19 cellular contexts compared by ENCODE assay signal in the genomic region with DNA sequence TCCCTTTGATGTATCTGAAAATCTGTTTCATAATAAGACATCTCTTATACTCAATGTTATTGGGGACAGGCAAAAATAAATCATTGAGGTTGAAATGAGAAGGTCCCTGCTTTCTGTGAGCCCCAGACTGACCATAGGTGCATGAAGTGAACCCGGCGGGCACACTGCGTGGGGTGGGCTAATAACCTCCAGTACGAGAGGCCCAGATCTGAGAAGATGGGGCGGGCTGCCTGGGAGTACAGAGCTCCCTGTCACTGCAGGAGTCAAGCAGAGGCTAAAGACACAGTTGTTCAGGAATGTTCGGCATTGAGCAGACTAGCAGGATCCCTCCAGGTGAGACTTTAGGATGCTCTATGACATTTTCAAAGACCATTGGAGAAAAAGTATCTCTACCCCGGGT.
DNase-seq lines count a peak whose midpoint lies in the region; ATAC-seq and TF ChIP-seq lines count a peak whose summit lies in the region.
"Had no signal": no experiment of that assay in that cellular context is flagged by ENCODE, and none has a peak within 500 bp of the region (broad histone marks: within the 10 kb centered on the region; RNA-seq: fewer than 3 reads in every experiment).

No MANE protein-coding gene starts in this region.

- no peak for DNase-seq in natural killer cell treated with Interleukin-12 subunit alpha and Interleukin-12 subunit beta and Interleukin-15 and Interleukin-18, amount 100 ng/mL, for 72 hours (ENCODE audit: low spot score)
- DNase-seq in natural killer cell (no peak), T-helper 17 cell (no peak), immature natural killer cell (no peak), aorta (peak; percentile 24 to 63), left ventricle myocardium inferior (no peak), breast epithelium (ENCODE audit: low spot score in 2 of 2) (no peak)
- DNase-seq in stimulated activated CD4-positive, alpha-beta T cell treated with anti-CD3 and anti-CD28 coated beads, Interleukin-4, amount 100 ng/mL, for 24 hours, result no peak
- DNase-seq: ACHN; BE2C; C1 segment of cervical spinal cord; Caco-2; CD4-positive, CD25-positive, alpha-beta regulatory T cell; GDM1; H7; HFFc6; IMR-90 had no signal

- H3K27me3 ChIP-seq in aorta (ENCODE audit: control insufficient read depth in 1 of 2, insufficient read depth in 2 of 2, low read length in 1 of 2) (no peaks in the 10 kb centered on the region), left ventricle myocardium inferior (ENCODE audit: low read depth) (no peaks in the 10 kb centered on the region), breast epithelium (no peaks in the 10 kb centered on the region)
- H3K27me3 ChIP-seq: BE2C had no signal

- no peak for ATAC-seq in natural killer cell treated with Interleukin-12 subunit alpha and Interleukin-12 subunit beta and Interleukin-15 and Interleukin-18, amount 100 ng/mL, for 72 hours
- ATAC-seq in natural killer cell, result no peak
- ATAC-seq in T-helper 17 cell, result no peak
- ATAC-seq in aorta (ENCODE audit: low FRiP score), result no peak
- ATAC-seq: GM23338, HCT116 had no signal

- H3K4me1 ChIP-seq in aorta (ENCODE audit: control insufficient read depth in 1 of 2, insufficient read depth in 2 of 2, low read length in 2 of 2) (peaks cover 0 to 4% of the 10 kb centered on the region in 2 donors), left ventricle myocardium inferior (peaks cover 15% of the 10 kb centered on the region), breast epithelium (no peaks in the 10 kb centered on the region)
- H3K4me1 ChIP-seq: BE2C, Caco-2 had no signal

- peak overlapping the region in 1 of 2 donors; percentile 96 for H3K27ac Mint-ChIP-seq in natural killer cell treated with Interleukin-12 subunit alpha and Interleukin-12 subunit beta and Interleukin-15 and Interleukin-18, amount 100 ng/mL, for 72 hours
- H3K27ac Mint-ChIP-seq in natural killer cell (peak overlapping the region in 1 of 2 donors; percentile 18), T-helper 17 cell (peak overlapping the region; percentile 84), immature natural killer cell (peak overlapping the region in 4 of 6 donors; percentile 8 to 65 (median 34))
- H3K27ac Mint-ChIP-seq: GM23338, HFFc6 had no signal

- intact Hi-C loops in natural killer cell (cut with micrococcal nuclease), result no loop called here
- intact Hi-C loops in aorta (cut with DNase I), result loop anchor here in 1 of 2 donors (10.0 kb wide), 1 partner anchor 76 kb away; no protein-coding TSS in a partner anchor
- intact Hi-C loops in left ventricle myocardium inferior (cut with micrococcal nuclease), result no loop called here
- intact Hi-C loops in breast epithelium (cut with DNase I; ENCODE audit: low total_unique reads), result no loop called here

- TF ChIP-seq CTCF in natural killer cell (IDR thresholded peaks at IDR 0.05) (no peak), left ventricle myocardium inferior (IDR thresholded peaks at IDR 0.05; ENCODE audit: borderline replicate concordance) (no peak), breast epithelium (IDR thresholded peaks at IDR 0.05) (no peak)

- peaks cover 17% of the 10 kb centered on the region for H3K36me3 Mint-ChIP-seq in natural killer cell treated with Interleukin-12 subunit alpha and Interleukin-12 subunit beta and Interleukin-15 and Interleukin-18, amount 100 ng/mL, for 72 hours
- H3K36me3 Mint-ChIP-seq in natural killer cell, result no peaks in the 10 kb centered on the region
- no peaks in the 10 kb centered on the region for H3K36me3 Mint-ChIP-seq in T-helper 17 cell (ENCODE audit: low read depth)
- peaks cover 0 to 8% (median 5%) of the 10 kb centered on the region in 3 donors for H3K36me3 Mint-ChIP-seq in immature natural killer cell

- no peak for TF ChIP-seq POLR2A in breast epithelium (IDR thresholded peaks at IDR 0.05)

- WGBS in aorta, 2 donors, result 90% methylated on average over 7 of the region's 7 CpGs

- H3K27me3 Mint-ChIP-seq in natural killer cell treated with Interleukin-12 subunit alpha and Interleukin-12 subunit beta and Interleukin-15 and Interleukin-18, amount 100 ng/mL, for 72 hours, result no peaks in the 10 kb centered on the region
- H3K27me3 Mint-ChIP-seq in natural killer cell (ENCODE audit: low read depth in 2 of 2) (no peaks in the 10 kb centered on the region), T-helper 17 cell (no peaks in the 10 kb centered on the region), immature natural killer cell (ENCODE audit: low read depth in 3 of 3) (peaks cover 0 to 8% (median 6%) of the 10 kb centered on the region in 3 donors)
- H3K27me3 Mint-ChIP-seq: CD4-positive, CD25-positive, alpha-beta regulatory T cell had no signal

- H3K9me3 ChIP-seq in T-helper 17 cell (ENCODE audit: control insufficient read depth, low read length, poor library complexity, severe bottlenecking) (no peaks in the 10 kb centered on the region), aorta (ENCODE audit: control insufficient read depth, low read length) (no peaks in the 10 kb centered on the region), left ventricle myocardium inferior (replicated peaks) (no peaks in the 10 kb centered on the region), breast epithelium (no peaks in the 10 kb centered on the region)
- H3K9me3 ChIP-seq: BE2C, Caco-2 had no signal

- H3K9me3 Mint-ChIP-seq in natural killer cell treated with Interleukin-12 subunit alpha and Interleukin-12 subunit beta and Interleukin-15 and Interleukin-18, amount 100 ng/mL, for 72 hours, result peaks cover 7% of the 10 kb centered on the region
- H3K9me3 Mint-ChIP-seq in natural killer cell (no peaks in the 10 kb centered on the region), immature natural killer cell (no peaks in the 10 kb centered on the region)
- H3K9me3 Mint-ChIP-seq: CD4-positive, CD25-positive, alpha-beta regulatory T cell; GM23338; HFFc6 had no signal

- no peak overlapping the region for H3K4me3 ChIP-seq in aorta (ENCODE audit: low read length in 2 of 2)
- H3K4me3 ChIP-seq in left ventricle myocardium inferior, result no peak overlapping the region
- no peak overlapping the region for H3K4me3 ChIP-seq in breast epithelium
- H3K4me3 ChIP-seq: GM23338 had no signal

- peaks cover 42 to 64% of the 10 kb centered on the region in 2 donors for H3K4me1 Mint-ChIP-seq in natural killer cell treated with Interleukin-12 subunit alpha and Interleukin-12 subunit beta and Interleukin-15 and Interleukin-18, amount 100 ng/mL, for 72 hours (ENCODE audit: low read depth in 2 of 2)
- H3K4me1 Mint-ChIP-seq in natural killer cell (peaks cover 56 to 59% of the 10 kb centered on the region in 2 donors), T-helper 17 cell (peaks cover 36% of the 10 kb centered on the region), immature natural killer cell (peaks cover 54 to 78% of the 10 kb centered on the region in 2 donors)

- no peak overlapping the region for H3K27ac ChIP-seq in aorta (ENCODE audit: low read depth in 1 of 2, low read length in 2 of 2)
- H3K27ac ChIP-seq in left ventricle myocardium inferior (replicated peaks), result no peak overlapping the region
- H3K27ac ChIP-seq in breast epithelium, result peak overlapping the region in 1 of 2 donors; percentile 19

- H3K36me3 ChIP-seq in aorta (ENCODE audit: control insufficient read depth in 1 of 2, insufficient read depth in 2 of 2, low read length in 1 of 2), result no peaks in the 10 kb centered on the region
- no peaks in the 10 kb centered on the region for H3K36me3 ChIP-seq in left ventricle myocardium inferior
- no peaks in the 10 kb centered on the region for H3K36me3 ChIP-seq in breast epithelium
- H3K36me3 ChIP-seq: BE2C had no signal

- peak overlapping the region; percentile 9 for H3K4me3 Mint-ChIP-seq in natural killer cell treated with Interleukin-12 subunit alpha and Interleukin-12 subunit beta and Interleukin-15 and Interleukin-18, amount 100 ng/mL, for 72 hours
- H3K4me3 Mint-ChIP-seq in natural killer cell, result no peak overlapping the region
- H3K4me3 Mint-ChIP-seq in T-helper 17 cell, result no peak overlapping the region
- no peak overlapping the region for H3K4me3 Mint-ChIP-seq in immature natural killer cell
- H3K4me3 Mint-ChIP-seq: GM23338, HFFc6 had no signal

Comparison
In these comparisons a context has a peak if more than half of its experiments do, and no peak if none do; other contexts are left out.
1. DNase-seq: peak in aorta (2 of 2); none in natural killer cell treated with Interleukin-12 subunit alpha and Interleukin-12 subunit beta and Interleukin-15 and Interleukin-18, amount 100 ng/mL, for 72 hours (single experiment), natural killer cell (single experiment), T-helper 17 cell (0 of 3), immature natural killer cell (0 of 3), left ventricle myocardium inferior (single experiment), breast epithelium (0 of 2) and stimulated activated CD4-positive, alpha-beta T cell treated with anti-CD3 and anti-CD28 coated beads, Interleukin-4, amount 100 ng/mL, for 24 hours (single experiment).